Comparison of ENCODE assay signal across 8 cellular contexts in the genomic region with DNA sequence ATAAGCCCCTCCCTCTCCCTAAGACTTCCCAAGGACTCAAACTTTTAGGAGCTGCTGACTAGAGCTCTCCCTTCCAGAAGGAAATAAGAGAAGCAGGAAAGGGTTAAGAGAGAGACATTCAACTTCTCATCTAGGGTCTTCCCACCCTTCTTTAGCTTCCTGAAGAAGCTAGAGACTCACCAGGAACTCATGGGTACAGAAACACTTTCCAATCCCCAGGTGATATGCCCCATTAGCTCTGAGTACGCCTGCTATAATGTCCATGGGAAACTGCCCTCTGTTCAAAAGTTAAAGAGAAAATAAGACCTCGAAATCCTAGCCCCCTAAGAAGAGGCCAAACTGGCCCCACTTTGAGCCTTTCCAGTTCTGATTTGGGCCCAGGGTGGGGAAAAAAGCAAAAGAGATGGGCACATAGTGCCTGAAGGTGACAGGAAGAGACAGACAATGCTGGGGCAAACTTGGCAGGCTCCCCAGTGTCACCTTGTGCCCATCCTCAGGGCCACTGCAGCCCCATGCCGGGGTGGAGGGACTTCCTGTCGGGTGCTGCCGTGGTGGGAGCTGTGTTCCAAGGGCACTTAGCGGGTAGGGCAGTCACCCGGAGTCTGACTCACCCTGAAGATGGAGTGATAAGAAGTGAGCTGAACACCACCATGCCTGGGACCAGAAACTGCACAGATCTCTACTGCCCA. TPM values are rescaled to one million over a fixed set of nuclear protein-coding genes. Genes with fewer than 3 reads are reported as not detected.
DNase-seq lines count a peak whose midpoint lies in the region; ATAC-seq and TF ChIP-seq lines count a peak whose summit lies in the region.

No MANE protein-coding gene starts in this region.

- H3K9me3 ChIP-seq in left lung, result no peaks in the 10 kb centered on the region

- peak overlapping the region; percentile 86 for H3K27ac Mint-ChIP-seq in activated naive CD8-positive, alpha-beta T cell

- in situ Hi-C loops in ACHN (cut with HindIII; ENCODE audit: low pct_ligation_motif_present, low pct_unique_long_range_greater_than_20kb, low sequenced_read_pairs), result no loop called here

- peaks cover 48 to 92% of the 10 kb centered on the region in 2 donors for H3K4me1 ChIP-seq in left lung

- peak; percentile 12 for ATAC-seq in left lung
- ATAC-seq in GM19035 (IDR thresholded peaks at IDR 0.05; ENCODE audit: unreplicated experiment), result no peak

- peak; percentile 66 for DNase-seq in ACHN
- peak; percentile 75 for DNase-seq in SW480 (ENCODE audit: low spot score)
- DNase-seq in left lung, result peak in 1 of 2 donors; percentile 82
- DNase-seq in stimulated activated CD8-positive, alpha-beta memory T cell treated with anti-CD3 and anti-CD28 coated beads, Interleukin-7, amount 100 ng/mL, for 4 hours (ENCODE audit: low read depth in 2 of 2), result peak; percentile 61 to 67
- DNase-seq in DMS79 (lab: John Stamatoyannopoulos, UW), result no peak
- no peak for DNase-seq in germinal center (ENCODE audit: low spot score)

- peaks cover 74% of the 10 kb centered on the region for H3K4me1 Mint-ChIP-seq in activated naive CD8-positive, alpha-beta T cell (ENCODE audit: low read depth)

- no peaks in the 10 kb centered on the region for H3K9me3 Mint-ChIP-seq in activated naive CD8-positive, alpha-beta T cell (ENCODE audit: low read depth)

- H3K27ac ChIP-seq in left lung, result peak overlapping the region; percentile 81 to 93

- H3K36me3 ChIP-seq in left lung, result no peaks in the 10 kb centered on the region

- TF ChIP-seq CTCF in left lung (IDR thresholded peaks at IDR 0.05), result no peak

- peak overlapping the region; percentile 80 for H3K4me3 Mint-ChIP-seq in activated naive CD8-positive, alpha-beta T cell

- no peaks in the 10 kb centered on the region for H3K27me3 Mint-ChIP-seq in activated naive CD8-positive, alpha-beta T cell

- peaks cover 4% of the 10 kb centered on the region for H3K36me3 Mint-ChIP-seq in activated naive CD8-positive, alpha-beta T cell

- intact Hi-C loops in left lung (cut with DNase I), result no loop called here

- no peak overlapping the region for H3K4me3 ChIP-seq in left lung

- H3K27me3 ChIP-seq in left lung, result no peaks in the 10 kb centered on the region

RNA-seq across cellular contexts. Expression of a gene that starts 29.5 kb away (rescaled TPM):
- 10 to 100 TPM; 34.7 to 43.7 TPM for total RNA-seq in left lung

RNA-seq across cellular contexts. Expression of a gene that starts 32.5 kb away (rescaled TPM):
- 100 to 1,000 TPM in 1 of 2 donors, 10 to 100 TPM in 1; 99.6 to 148 TPM for total RNA-seq in left lung

Comparison
In these comparisons a context has a peak if more than half of its experiments do, and no peak if none do; other contexts are left out.
1. DNase-seq: peak in ACHN (single experiment), SW480 (single experiment) and stimulated activated CD8-positive, alpha-beta memory T cell treated with anti-CD3 and anti-CD28 coated beads, Interleukin-7, amount 100 ng/mL, for 4 hours (2 of 2); none in DMS79 (single experiment) and germinal center (single experiment).